ENCODE assay signal across 9 cellular contexts in genomic region chr7:117582219-117582704, GRCh38.
DNase-seq lines count a peak whose midpoint lies in the region; ATAC-seq and TF ChIP-seq lines count a peak whose summit lies in the region.
"Had no signal": no experiment of that assay in that cellular context is flagged by ENCODE, and none has a peak within 500 bp of the region (broad histone marks: within the 10 kb centered on the region; RNA-seq: fewer than 3 reads in every experiment).

No MANE protein-coding gene starts in this region.

- TF ChIP-seq CTCF in SK-N-SH (IDR thresholded peaks at IDR 0.05) (no peak), heart right ventricle (IDR thresholded peaks at IDR 0.05) (no peak), sigmoid colon (IDR thresholded peaks at IDR 0.05) (no peak)

- no peak overlapping the region for H3K4me3 ChIP-seq in SK-N-SH (ENCODE audit: low read depth in 2 of 2, low read length in 1 of 2)
- no peak overlapping the region for H3K4me3 ChIP-seq in heart right ventricle
- no peak overlapping the region for H3K4me3 ChIP-seq in sigmoid colon

- no peaks in the 10 kb centered on the region for H4K20me1 ChIP-seq in SK-N-SH (ENCODE audit: insufficient read depth)

- ATAC-seq in heart right ventricle (peak; percentile 48 to 99 (median 84)), GM21447 (IDR thresholded peaks at IDR 0.05; ENCODE audit: unreplicated experiment) (no peak), GM19035 (IDR thresholded peaks at IDR 0.05; ENCODE audit: unreplicated experiment) (no peak)

- no peak overlapping the region for H3K27ac ChIP-seq in SK-N-SH (ENCODE audit: low read depth in 2 of 2, low read length in 1 of 2)
- no peak overlapping the region for H3K27ac ChIP-seq in heart right ventricle
- H3K27ac ChIP-seq in sigmoid colon, result peak overlapping the region in 2 of 4 donors; percentile 34 to 49

- no peak overlapping the region for H2AFZ ChIP-seq in SK-N-SH (ENCODE audit: low read depth)

- peaks cover 5% of the 10 kb centered on the region for H3F3A ChIP-seq in SK-N-SH (replicated peaks; ENCODE audit: insufficient read depth)

- peaks cover 0 to 5% of the 10 kb centered on the region in 2 experiments; a peak in 1 of 4 replicates for H3K4me1 ChIP-seq in SK-N-SH (ENCODE audit: control insufficient read depth in 1 of 2, insufficient read depth in 2 of 2, low read depth in 1 of 2, low read length in 1 of 2)
- H3K4me1 ChIP-seq in heart right ventricle, result peaks cover 0 to 9% (median 0%) of the 10 kb centered on the region in 9 donors
- peaks cover 0 to 9% (median 3%) of the 10 kb centered on the region in 4 donors for H3K4me1 ChIP-seq in sigmoid colon

- no peak overlapping the region for H3K4me2 ChIP-seq in SK-N-SH

- H3K9me2 ChIP-seq in SK-N-SH, result no peaks in the 10 kb centered on the region

- no peak for TF ChIP-seq RAD21 in SK-N-SH (IDR thresholded peaks at IDR 0.05; ENCODE audit: low read length)

- H3K79me2 ChIP-seq in SK-N-SH (ENCODE audit: insufficient read depth), result no peaks in the 10 kb centered on the region

- WGBS in SK-N-SH (ENCODE audit: low lambda C conversion rate), result 0% methylated on average over 1 of the region's 1 CpG
- WGBS in heart right ventricle, 2 donors, result 10 to 22% methylated on average over 1 of the region's 1 CpG
- WGBS in sigmoid colon, 2 donors, result 36 to 72% methylated on average over 1 of the region's 1 CpG

- H3K9ac ChIP-seq in SK-N-SH, result no peak overlapping the region

- in situ Hi-C loops in KBM-7 (cut with MboI; ENCODE audit: low pct_unique_long_range_greater_than_20kb, low sequenced_read_pairs), result no loop called here

- TF ChIP-seq EP300 in SK-N-SH (IDR thresholded peaks at IDR 0.05; ENCODE audit: borderline replicate concordance in 1 of 2, low read depth in 1 of 2, low read length in 1 of 2), result peak in 1 of 2 experiments; percentile 64; a peak in 1 of 4 replicates
- TF ChIP-seq EP300 in sigmoid colon (IDR thresholded peaks at IDR 0.05), result no peak

- POLR2A ChIA-PET in SK-N-SH (lab: Yijun Ruan, JAX), result no interaction called here

- DNase-seq in ELR (ENCODE audit: low read depth) (peak; percentile 33), SK-N-SH (no peak), heart right ventricle (peak in 1 of 2 donors; percentile 57), sigmoid colon (peak; percentile 76), KBM-7 (no peak)
- no peak for DNase-seq in stimulated activated CD4-positive, alpha-beta T cell treated with anti-CD3 and anti-CD28 coated beads, Interleukin-1b, Interleukin-23, amount 100 ng/mL, for 48 hours
- DNase-seq: activated CD4-positive, alpha-beta memory T cell treated with anti-CD3 and anti-CD28 coated beads, Interleukin-2, amount 10 ng/mL, durations not matched to agents 7 days and 5 days had no signal

- CTCF ChIA-PET in SK-N-SH (lab: Yijun Ruan, JAX), result interaction anchor here (1.0 kb wide), 1 partner anchor 15 kb away, joined by 3 read pairs; no protein-coding TSS in a partner anchor

- intact Hi-C loops in heart right ventricle (cut with DNase I), result no loop called here
- intact Hi-C loops in sigmoid colon (cut with DNase I), result no loop called here

- H3K36me3 ChIP-seq in SK-N-SH (replicated peaks in 1 of 2; ENCODE audit: control insufficient read depth in 1 of 2, insufficient read depth in 2 of 2, low read length in 1 of 2), result no peaks in the 10 kb centered on the region
- no peaks in the 10 kb centered on the region for H3K36me3 ChIP-seq in heart right ventricle
- H3K36me3 ChIP-seq in sigmoid colon, result no peaks in the 10 kb centered on the region

- H3K27me3 ChIP-seq in SK-N-SH (ENCODE audit: insufficient read depth) (no peaks in the 10 kb centered on the region), heart right ventricle (no peaks in the 10 kb centered on the region), sigmoid colon (no peaks in the 10 kb centered on the region)

- TF ChIP-seq POLR2A in sigmoid colon (IDR thresholded peaks at IDR 0.05), result no peak

- no peaks in the 10 kb centered on the region for H3K9me3 ChIP-seq in SK-N-SH
- H3K9me3 ChIP-seq in heart right ventricle, result no peaks in the 10 kb centered on the region
- no peaks in the 10 kb centered on the region for H3K9me3 ChIP-seq in sigmoid colon

TF ChIP-seq in SK-N-SH, 30 proteins besides CTCF, POLR2A, EP300 and RAD21:
- TF ChIP-seq TEAD4 (IDR thresholded peaks at IDR 0.05; ENCODE audit: borderline replicate concordance, insufficient read depth), result peak; percentile 65; the same call in 1 of the 2 replicates
- TF ChIP-seq NFIC (IDR thresholded peaks at IDR 0.05; ENCODE audit: borderline replicate concordance), result peak; percentile 69
- no peak for TF ChIP-seq REST (IDR thresholded peaks at IDR 0.05; ENCODE audit: low read depth, low read length)
- peak; percentile 45; the same call in 1 of the 2 replicates for TF ChIP-seq FOSL2 (IDR thresholded peaks at IDR 0.05; ENCODE audit: borderline replicate concordance, low read depth)
- TF ChIP-seq EZH2phosphoT487 (IDR thresholded peaks at IDR 0.05; ENCODE audit: borderline replicate concordance, low read depth), result no peak
- TF ChIP-seq, protein P1, sequence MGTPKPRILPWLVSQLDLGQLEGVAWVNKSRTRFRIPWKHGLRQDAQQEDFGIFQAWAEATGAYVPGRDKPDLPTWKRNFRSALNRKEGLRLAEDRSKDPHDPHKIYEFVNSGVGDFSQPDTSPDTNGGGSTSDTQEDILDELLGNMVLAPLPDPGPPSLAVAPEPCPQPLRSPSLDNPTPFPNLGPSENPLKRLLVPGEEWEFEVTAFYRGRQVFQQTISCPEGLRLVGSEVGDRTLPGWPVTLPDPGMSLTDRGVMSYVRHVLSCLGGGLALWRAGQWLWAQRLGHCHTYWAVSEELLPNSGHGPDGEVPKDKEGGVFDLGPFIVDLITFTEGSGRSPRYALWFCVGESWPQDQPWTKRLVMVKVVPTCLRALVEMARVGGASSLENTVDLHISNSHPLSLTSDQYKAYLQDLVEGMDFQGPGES (IDR thresholded peaks at IDR 0.05; ENCODE audit: low read depth, low read length), result no peak
- TF ChIP-seq TCF12 (IDR thresholded peaks at IDR 0.05), result peak; percentile 78
- peak; percentile 73 for TF ChIP-seq PBX3 (IDR thresholded peaks at IDR 0.05)
- TF ChIP-seq NRF1 (IDR thresholded peaks at IDR 0.05; ENCODE audit: low read depth, low read length), result no peak
- 0 out of 2 replicates have a peak, but pooled peaks have one; percentile 47 for TF ChIP-seq RXRA (IDR thresholded peaks at IDR 0.05; ENCODE audit: borderline replicate concordance, low read depth)

Comparison
In these comparisons a context has a peak if more than half of its experiments do, and no peak if none do; other contexts are left out.
1. DNase-seq: peak in ELR (single experiment) and sigmoid colon (single experiment); none in SK-N-SH (single experiment), stimulated activated CD4-positive, alpha-beta T cell treated with anti-CD3 and anti-CD28 coated beads, Interleukin-1b, Interleukin-23, amount 100 ng/mL, for 48 hours (single experiment) and KBM-7 (single experiment).
2. ATAC-seq: peak in heart right ventricle (8 of 8); none in GM21447 (single experiment) and GM19035 (single experiment).